24 cellular contexts compared by ENCODE assay signal in the genomic region with DNA sequence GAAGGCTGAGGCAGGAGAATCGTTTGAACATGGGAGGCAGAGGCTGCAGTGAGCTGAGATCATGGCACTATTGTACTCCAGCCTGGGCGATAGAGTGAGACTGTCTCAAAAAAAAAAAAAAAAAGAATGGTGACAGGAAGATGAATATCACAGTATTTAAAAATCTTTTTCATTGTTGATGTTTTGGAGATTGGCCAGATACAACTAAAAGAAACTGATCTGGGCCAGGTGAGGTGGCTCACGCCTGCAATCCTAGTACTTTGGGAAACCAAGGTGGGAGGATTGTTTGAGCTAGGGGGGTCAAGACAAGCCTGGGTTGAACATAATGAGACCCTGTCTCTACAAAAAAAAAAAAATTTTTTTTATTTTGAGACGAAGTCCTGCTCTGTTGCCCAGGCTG. TPM values are rescaled to one million over a fixed set of nuclear protein-coding genes. Genes with fewer than 3 reads are reported as not detected.
A peak's percentile ranks its signal among the peaks of the same experiment; 100 is the strongest.
DNase-seq lines count a peak whose midpoint lies in the region; ATAC-seq and TF ChIP-seq lines count a peak whose summit lies in the region.
"Had no signal": no experiment of that assay in that cellular context is flagged by ENCODE, and none has a peak within 500 bp of the region (broad histone marks: within the 10 kb centered on the region; RNA-seq: fewer than 3 reads in every experiment).

No MANE protein-coding gene starts in this region.

- peaks cover 0 to 14% (median 0%) of the 10 kb centered on the region in 3 donors for H3K36me3 ChIP-seq in esophagus squamous epithelium
- H3K36me3 ChIP-seq: pancreas, right lobe of liver, tibial nerve had no signal

- DNase-seq in NCI-H1105 treated with DMSO at 0.1 percent for 48 hours (lab: John Stamatoyannopoulos, UW) (peak; percentile 29), NCI-H1105 (lab: John Stamatoyannopoulos, UW) (no peak), RWPE1 (ENCODE audit: low spot score) (no peak), esophagus squamous epithelium (lab: John Stamatoyannopoulos, UW) (no peak), NCI-H2081 treated with DMSO at 0.1 percent for 48 hours (lab: John Stamatoyannopoulos, UW) (no peak), HK-2 (ENCODE audit: unreplicated experiment) (no peak), SKM-1 treated with dmso at 0.1 percent for 144 hours (lab: John Stamatoyannopoulos, UW; ENCODE audit: unreplicated experiment) (no peak)
- DNase-seq in stimulated activated naive B cell treated with anti-CD40 and anti-IgM and Interleukin-4, amounts not matched to agents 10 μg/mL and 1 μg/mL and 100 μg/mL, for 72 hours = no peak
- DNase-seq: activated CD4-positive, alpha-beta T cell treated with anti-CD3 and anti-CD28 coated beads, Interleukin-2, amount 50 U/mL, for 1 hour; activated CD8-positive, alpha-beta memory T cell treated with anti-CD3 and anti-CD28 coated beads, Interleukin-2, amount 50 U/mL, for 4 hours; anterior cingulate cortex; CD4-positive, CD25-positive, alpha-beta regulatory T cell; foreskin melanocyte; midbrain; pancreas; right lobe of liver; stimulated activated naive CD8-positive, alpha-beta T cell treated with anti-CD3 and anti-CD28 coated beads, Interleukin-15, Interleukin-2, amounts not matched to agents 100 U/mL and 50 U/mL, for 24 hours; T1000 had no signal

- 57 to 71% methylated on average over 4 of the region's 4 CpGs for WGBS in esophagus squamous epithelium, 2 donors

- POLR2A ChIA-PET in RWPE1 (lab: Yijun Ruan, JAX; ENCODE audit: low non-redundant PET) = no interaction called here

- peak overlapping the region; percentile 31 for H3K27ac Mint-ChIP-seq in stimulated activated naive B cell treated with anti-CD40 and anti-IgM and Interleukin-4, amounts not matched to agents 10 μg/mL and 1 μg/mL and 100 μg/mL, for 72 hours
- H3K27ac Mint-ChIP-seq: activated naive CD4-positive, alpha-beta T cell treated with anti-CD3 and anti-CD28 coated beads, Interleukin-2, amount 50 U/mL, for 24 hours; CD4-positive, CD25-positive, alpha-beta regulatory T cell; natural killer cell treated with Interleukin-12 subunit alpha and Interleukin-12 subunit beta and Interleukin-15 and Interleukin-18, amount 100 ng/mL, for 72 hours; WTC11 had no signal

- no peak overlapping the region for H3K4me3 ChIP-seq in esophagus squamous epithelium
- H3K4me3 ChIP-seq: pancreas, right lobe of liver, tibial nerve had no signal

- H3K27ac ChIP-seq in RWPE1 (peak overlapping the region; percentile 81), esophagus squamous epithelium (peak overlapping the region in 3 of 4 donors; percentile 66 to 74 (median 71))
- H3K27ac ChIP-seq: right lobe of liver had no signal

- no peak overlapping the region for H3K4me3 Mint-ChIP-seq in stimulated activated naive B cell treated with anti-CD40 and anti-IgM and Interleukin-4, amounts not matched to agents 10 μg/mL and 1 μg/mL and 100 μg/mL, for 72 hours
- H3K4me3 Mint-ChIP-seq: activated naive CD4-positive, alpha-beta T cell treated with anti-CD3 and anti-CD28 coated beads, Interleukin-2, amount 50 U/mL, for 24 hours; CD4-positive, CD25-positive, alpha-beta regulatory T cell; central memory CD8-positive, alpha-beta T cell; natural killer cell treated with Interleukin-12 subunit alpha and Interleukin-12 subunit beta and Interleukin-15 and Interleukin-18, amount 100 ng/mL, for 72 hours; WTC11 had no signal

- TF ChIP-seq CTCF in RWPE1 (conservative IDR thresholded peaks at IDR 0.05; ENCODE audit: low read depth) = no peak
- no peak for TF ChIP-seq CTCF in esophagus squamous epithelium (IDR thresholded peaks at IDR 0.05)

- peaks cover 11 to 67% (median 45%) of the 10 kb centered on the region in 3 donors for H3K4me1 ChIP-seq in esophagus squamous epithelium

- no peaks in the 10 kb centered on the region for H3K27me3 Mint-ChIP-seq in stimulated activated naive B cell treated with anti-CD40 and anti-IgM and Interleukin-4, amounts not matched to agents 10 μg/mL and 1 μg/mL and 100 μg/mL, for 72 hours
- H3K27me3 Mint-ChIP-seq: activated naive CD4-positive, alpha-beta T cell treated with anti-CD3 and anti-CD28 coated beads, Interleukin-2, amount 50 U/mL, for 24 hours; CD4-positive, CD25-positive, alpha-beta regulatory T cell; central memory CD8-positive, alpha-beta T cell; natural killer cell treated with Interleukin-12 subunit alpha and Interleukin-12 subunit beta and Interleukin-15 and Interleukin-18, amount 100 ng/mL, for 72 hours had no signal

- H3K36me3 Mint-ChIP-seq in stimulated activated naive B cell treated with anti-CD40 and anti-IgM and Interleukin-4, amounts not matched to agents 10 μg/mL and 1 μg/mL and 100 μg/mL, for 72 hours = peaks cover 3 to 17% of the 10 kb centered on the region in 2 donors
- H3K36me3 Mint-ChIP-seq: natural killer cell treated with Interleukin-12 subunit alpha and Interleukin-12 subunit beta and Interleukin-15 and Interleukin-18, amount 100 ng/mL, for 72 hours; WTC11 had no signal

- H3K27me3 ChIP-seq in esophagus squamous epithelium = no peaks in the 10 kb centered on the region
- H3K27me3 ChIP-seq: pancreas, right lobe of liver, tibial nerve had no signal

- intact Hi-C loops in esophagus squamous epithelium (cut with DNase I) = loop anchor here (10.0 kb wide), 1 partner anchor 69 kb away; the partner anchor contains the start of gene REV3L

- H3K9me3 ChIP-seq in esophagus squamous epithelium = no peaks in the 10 kb centered on the region
- H3K9me3 ChIP-seq: pancreas, right lobe of liver, tibial nerve had no signal

- H3K9me3 Mint-ChIP-seq in stimulated activated naive B cell treated with anti-CD40 and anti-IgM and Interleukin-4, amounts not matched to agents 10 μg/mL and 1 μg/mL and 100 μg/mL, for 72 hours = no peaks in the 10 kb centered on the region
- H3K9me3 Mint-ChIP-seq: activated naive CD4-positive, alpha-beta T cell treated with anti-CD3 and anti-CD28 coated beads, Interleukin-2, amount 50 U/mL, for 24 hours; CD4-positive, CD25-positive, alpha-beta regulatory T cell; central memory CD8-positive, alpha-beta T cell; natural killer cell treated with Interleukin-12 subunit alpha and Interleukin-12 subunit beta and Interleukin-15 and Interleukin-18, amount 100 ng/mL, for 72 hours; WTC11 had no signal

- no peak for ATAC-seq in stimulated activated naive B cell treated with anti-CD40 and anti-IgM and Interleukin-4, amounts not matched to agents 10 μg/mL and 1 μg/mL and 100 μg/mL, for 72 hours (replicated peaks)
- ATAC-seq: HCT116; natural killer cell treated with Interleukin-12 subunit alpha and Interleukin-12 subunit beta and Interleukin-15 and Interleukin-18, amount 100 ng/mL, for 72 hours; pancreas; right lobe of liver; stimulated activated naive CD8-positive, alpha-beta T cell treated with anti-CD3 and anti-CD28 coated beads, Interleukin-15, Interleukin-2, amounts not matched to agents 100 U/mL and 50 U/mL, for 24 hours; WTC11 had no signal

- CTCF ChIA-PET in RWPE1 (lab: Yijun Ruan, JAX) = no interaction called here

- H3K4me1 Mint-ChIP-seq in stimulated activated naive B cell treated with anti-CD40 and anti-IgM and Interleukin-4, amounts not matched to agents 10 μg/mL and 1 μg/mL and 100 μg/mL, for 72 hours = peaks cover 3 to 5% of the 10 kb centered on the region in 2 donors
- H3K4me1 Mint-ChIP-seq: central memory CD8-positive, alpha-beta T cell had no signal

- no peak for TF ChIP-seq POLR2A in esophagus squamous epithelium (IDR thresholded peaks at IDR 0.05)

RNA-seq across cellular contexts. Expression of gene TRAF3IP2, which starts 52.1 kb away (rescaled TPM):
- 10 to 100 TPM; 36.8 to 52.1 (median 46.7) TPM for total RNA-seq in esophagus squamous epithelium
